Comparison of ENCODE assay signal across 17 cellular contexts in the genomic region with DNA sequence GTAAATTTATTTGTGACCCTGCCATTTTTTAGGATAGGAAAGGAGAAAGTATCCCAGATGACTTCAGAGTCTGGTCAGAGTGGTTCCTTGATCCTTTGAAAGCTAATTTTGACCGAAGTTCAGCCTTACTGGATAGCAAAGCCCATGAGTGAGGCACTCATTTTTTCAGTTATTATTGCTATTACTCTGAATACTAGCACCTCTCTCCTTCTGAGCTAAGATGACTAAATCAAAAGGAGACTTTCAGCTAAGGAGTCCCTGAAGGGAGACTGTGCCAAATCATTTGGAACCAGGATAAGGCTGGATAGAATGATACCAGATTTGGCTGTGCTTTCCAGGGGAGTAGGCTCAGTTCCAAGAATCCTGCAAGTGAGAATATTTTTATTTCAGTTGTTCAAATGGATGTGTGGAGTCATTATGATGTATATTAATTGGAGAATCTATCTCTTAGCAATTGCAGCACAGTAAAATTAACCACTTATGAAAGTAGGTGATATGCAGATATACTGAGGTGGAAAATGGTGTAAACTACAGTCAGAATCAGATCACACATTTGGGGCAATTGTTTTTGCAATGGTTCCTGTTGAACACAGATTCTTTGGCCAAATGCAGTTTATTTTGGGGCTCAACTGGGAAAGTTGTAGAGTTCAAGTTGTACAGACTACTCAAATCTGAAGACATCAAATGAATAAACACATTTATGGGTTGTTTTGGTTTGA. TPM values are rescaled to one million over a fixed set of nuclear protein-coding genes. Genes with fewer than 3 reads are reported as not detected.
A peak's percentile ranks its signal among the peaks of the same experiment; 100 is the strongest.
DNase-seq lines count a peak whose midpoint lies in the region; ATAC-seq and TF ChIP-seq lines count a peak whose summit lies in the region.
"Had no signal": no experiment of that assay in that cellular context is flagged by ENCODE, and none has a peak within 500 bp of the region (broad histone marks: within the 10 kb centered on the region; RNA-seq: fewer than 3 reads in every experiment).

No MANE protein-coding gene starts in this region.

- intact Hi-C loops in colonic mucosa (cut with DNase I) = no loop called here
- intact Hi-C loops in left lung (cut with DNase I) = no loop called here
- intact Hi-C loops in prostate gland (cut with DNase I) = no loop called here
- intact Hi-C loops in mucosa of descending colon (cut with DNase I, micrococcal nuclease) = no loop called here

- H3K4me3 ChIP-seq in Peyer's patch = peak overlapping the region in 3 of 4 donors; percentile 28 to 40 (median 38)
- H3K4me3 ChIP-seq in colonic mucosa = no peak overlapping the region
- H3K4me3 ChIP-seq in left lung = no peak overlapping the region
- no peak overlapping the region for H3K4me3 ChIP-seq in prostate gland
- H3K4me3 ChIP-seq in mucosa of descending colon = no peak overlapping the region
- H3K4me3 ChIP-seq: A549, body of pancreas, hepatocyte had no signal

- H3K27me3 ChIP-seq in Peyer's patch (no peaks in the 10 kb centered on the region), colonic mucosa (no peaks in the 10 kb centered on the region), left lung (no peaks in the 10 kb centered on the region), prostate gland (replicated peaks; ENCODE audit: insufficient read depth) (no peaks in the 10 kb centered on the region)
- H3K27me3 ChIP-seq: body of pancreas, hepatocyte had no signal

- H3K9me3 Mint-ChIP-seq in activated CD8-positive, alpha-beta memory T cell treated with anti-CD3 and anti-CD28 coated beads, Interleukin-2, amount 10 ng/mL, durations not matched to agents 7 days and 5 days (ENCODE audit: low read depth) = no peaks in the 10 kb centered on the region

- H3K9ac ChIP-seq in colonic mucosa (ENCODE audit: low read depth in 2 of 2, low read length in 2 of 2) = peak overlapping the region; percentile 7 to 12

- H3K36me3 ChIP-seq in Peyer's patch (no peaks in the 10 kb centered on the region), colonic mucosa (no peaks in the 10 kb centered on the region), left lung (no peaks in the 10 kb centered on the region), prostate gland (no peaks in the 10 kb centered on the region), mucosa of descending colon (ENCODE audit: low read depth) (no peaks in the 10 kb centered on the region)

- H3K4me1 ChIP-seq in Peyer's patch (no peaks in the 10 kb centered on the region), colonic mucosa (no peaks in the 10 kb centered on the region), left lung (no peaks in the 10 kb centered on the region), prostate gland (replicated peaks) (no peaks in the 10 kb centered on the region), mucosa of descending colon (ENCODE audit: low read depth) (no peaks in the 10 kb centered on the region)
- H3K4me1 ChIP-seq: A549, body of pancreas had no signal

- peaks cover 56% of the 10 kb centered on the region for H3K36me3 Mint-ChIP-seq in activated CD8-positive, alpha-beta memory T cell treated with anti-CD3 and anti-CD28 coated beads, Interleukin-2, amount 10 ng/mL, durations not matched to agents 7 days and 5 days

- peak overlapping the region; percentile 97 for H3K27ac Mint-ChIP-seq in activated CD8-positive, alpha-beta memory T cell treated with anti-CD3 and anti-CD28 coated beads, Interleukin-2, amount 10 ng/mL, durations not matched to agents 7 days and 5 days

- peak overlapping the region; percentile 99 for H3K4me3 Mint-ChIP-seq in activated CD8-positive, alpha-beta memory T cell treated with anti-CD3 and anti-CD28 coated beads, Interleukin-2, amount 10 ng/mL, durations not matched to agents 7 days and 5 days
- H3K4me3 Mint-ChIP-seq: neural crest cell had no signal

- no peak for DNase-seq in activated CD8-positive, alpha-beta memory T cell treated with anti-CD3 and anti-CD28 coated beads, Interleukin-2, amount 10 ng/mL, durations not matched to agents 7 days and 5 days
- DNase-seq in activated CD8-positive, alpha-beta memory T cell treated with anti-CD3 and anti-CD28 coated beads, Interleukin-2, amount 50 U/mL, for 4 hours = no peak
- DNase-seq in Peyer's patch (no peak), colonic mucosa (no peak), left lung (no peak), prostate gland (ENCODE audit: low spot score) (no peak), mucosa of descending colon (no peak)
- DNase-seq in stimulated activated naive CD8-positive, alpha-beta T cell treated with anti-CD3 and anti-CD28 coated beads, Interleukin-15, Interleukin-2, amounts not matched to agents 100 U/mL and 50 U/mL, for 24 hours = no peak
- DNase-seq: body of pancreas; NCI-H2107; right cardiac atrium; stimulated activated CD4-positive, alpha-beta T cell treated with anti-CD3 and anti-CD28 coated beads, Interleukin-4, amount 100 ng/mL, for 24 hours had no signal

- no peak for TF ChIP-seq CTCF in Peyer's patch (IDR thresholded peaks at IDR 0.05)
- no peak for TF ChIP-seq CTCF in colonic mucosa (IDR thresholded peaks at IDR 0.05)
- TF ChIP-seq CTCF in left lung (IDR thresholded peaks at IDR 0.05) = no peak
- no peak for TF ChIP-seq CTCF in prostate gland (IDR thresholded peaks at IDR 0.05)
- no peak for TF ChIP-seq CTCF in mucosa of descending colon (IDR thresholded peaks at IDR 0.05)

- H3K9me3 ChIP-seq in Peyer's patch (no peaks in the 10 kb centered on the region), colonic mucosa (no peaks in the 10 kb centered on the region), left lung (no peaks in the 10 kb centered on the region), prostate gland (no peaks in the 10 kb centered on the region), mucosa of descending colon (no peaks in the 10 kb centered on the region)
- H3K9me3 ChIP-seq: A549, body of pancreas had no signal

- peaks cover 49% of the 10 kb centered on the region for H3K4me1 Mint-ChIP-seq in activated CD8-positive, alpha-beta memory T cell treated with anti-CD3 and anti-CD28 coated beads, Interleukin-2, amount 10 ng/mL, durations not matched to agents 7 days and 5 days
- H3K4me1 Mint-ChIP-seq: neural crest cell had no signal

- CTCF ChIA-PET in activated CD8-positive, alpha-beta memory T cell treated with anti-CD3 and anti-CD28 coated beads, Interleukin-2, amount 10 ng/mL, durations not matched to agents 7 days and 5 days (lab: Charles Lee) = interaction anchor here (0.8 kb wide), 1 partner anchor 11 kb away, joined by 3 read pairs; no protein-coding TSS in a partner anchor

- H3K27ac ChIP-seq in Peyer's patch = peak overlapping the region; percentile 45 to 75 (median 62)
- no peak overlapping the region for H3K27ac ChIP-seq in colonic mucosa
- H3K27ac ChIP-seq in left lung = no peak overlapping the region
- no peak overlapping the region for H3K27ac ChIP-seq in prostate gland
- H3K27ac ChIP-seq: A549, body of pancreas, hepatocyte had no signal

- 86% methylated on average over 1 of the region's 1 CpG for WGBS in prostate gland

- no peaks in the 10 kb centered on the region for H3K27me3 Mint-ChIP-seq in activated CD8-positive, alpha-beta memory T cell treated with anti-CD3 and anti-CD28 coated beads, Interleukin-2, amount 10 ng/mL, durations not matched to agents 7 days and 5 days

- peak; percentile 46 for ATAC-seq in activated CD8-positive, alpha-beta memory T cell treated with anti-CD3 and anti-CD28 coated beads, Interleukin-2, amount 10 ng/mL, durations not matched to agents 7 days and 5 days
- peak; percentile 33 for ATAC-seq in stimulated activated naive CD8-positive, alpha-beta T cell treated with anti-CD3 and anti-CD28 coated beads, Interleukin-15, Interleukin-2, amounts not matched to agents 100 U/mL and 50 U/mL, for 24 hours
- ATAC-seq in left lung (no peak), mucosa of descending colon (no peak)
- ATAC-seq: A549, body of pancreas, right cardiac atrium had no signal

- no peak for TF ChIP-seq POLR2A in Peyer's patch (IDR thresholded peaks at IDR 0.05)
- TF ChIP-seq POLR2A in prostate gland (IDR thresholded peaks at IDR 0.05) = no peak

RNA-seq across cellular contexts. Expression of gene P2RY10, which starts 1.1 kb away (rescaled TPM):
- total RNA-seq in activated CD8-positive, alpha-beta memory T cell treated with anti-CD3 and anti-CD28 coated beads, Interleukin-2, amount 10 ng/mL, durations not matched to agents 7 days and 5 days = 100 to 1,000 TPM in 1 of 2 experiments, 10 to 100 TPM in 1; 69.3 to 105 TPM
- total RNA-seq in Peyer's patch = 10 to 100 TPM in 1 of 4 donors, 1 to 10 TPM in 1, under 1 TPM in 1, not detected in 1; 0.80 to 10.7 (median 1.2) TPM
- total RNA-seq in colonic mucosa = 1 to 10 TPM in 1 of 2 donors, under 1 TPM in 1; 0.57 to 1.6 TPM
- 1 to 10 TPM in 1 of 2 donors, under 1 TPM in 1; 0.73 to 1.4 TPM for total RNA-seq in left lung
- under 1 TPM in 1 of 2 donors, not detected in 1; 0.96 TPM for total RNA-seq in prostate gland
- total RNA-seq in mucosa of descending colon = 1 to 10 TPM in 2 of 3 donors, under 1 TPM in 1; 0.82 to 2.5 (median 2.3) TPM
- total RNA-seq: dermis microvascular lymphatic vessel endothelial cell, fibroblast of lung, hepatocyte, neural crest cell had no signal

Comparison
In these comparisons a context has a peak if more than half of its experiments do, and no peak if none do; other contexts are left out.
1. ATAC-seq: peak in activated CD8-positive, alpha-beta memory T cell treated with anti-CD3 and anti-CD28 coated beads, Interleukin-2, amount 10 ng/mL, durations not matched to agents 7 days and 5 days (single experiment) and stimulated activated naive CD8-positive, alpha-beta T cell treated with anti-CD3 and anti-CD28 coated beads, Interleukin-15, Interleukin-2, amounts not matched to agents 100 U/mL and 50 U/mL, for 24 hours (single experiment); none in left lung (single experiment) and mucosa of descending colon (single experiment).
2. H3K27ac ChIP-seq: peak in Peyer's patch (4 of 4); none in colonic mucosa (single experiment), left lung (0 of 2) and prostate gland (0 of 2).
3. H3K4me3 ChIP-seq: peak in Peyer's patch (3 of 4); none in colonic mucosa (single experiment), left lung (0 of 2), prostate gland (0 of 2) and mucosa of descending colon (single experiment).
4. RNA of gene P2RY10, which starts 1.1 kb away (total RNA-seq): 69.3 to 105 TPM in activated CD8-positive, alpha-beta memory T cell treated with anti-CD3 and anti-CD28 coated beads, Interleukin-2, amount 10 ng/mL, durations not matched to agents 7 days and 5 days; 0.82 to 2.5 TPM in mucosa of descending colon, 0.57 to 1.6 TPM in colonic mucosa, 0.73 to 1.4 TPM in left lung, 0.80 to 10.7 TPM in Peyer's patch and 0.96 TPM in prostate gland; every median in the first group is over 4 times any median in the second.